Comparison of ENCODE assay signal across 8 cellular contexts in the genomic region with DNA sequence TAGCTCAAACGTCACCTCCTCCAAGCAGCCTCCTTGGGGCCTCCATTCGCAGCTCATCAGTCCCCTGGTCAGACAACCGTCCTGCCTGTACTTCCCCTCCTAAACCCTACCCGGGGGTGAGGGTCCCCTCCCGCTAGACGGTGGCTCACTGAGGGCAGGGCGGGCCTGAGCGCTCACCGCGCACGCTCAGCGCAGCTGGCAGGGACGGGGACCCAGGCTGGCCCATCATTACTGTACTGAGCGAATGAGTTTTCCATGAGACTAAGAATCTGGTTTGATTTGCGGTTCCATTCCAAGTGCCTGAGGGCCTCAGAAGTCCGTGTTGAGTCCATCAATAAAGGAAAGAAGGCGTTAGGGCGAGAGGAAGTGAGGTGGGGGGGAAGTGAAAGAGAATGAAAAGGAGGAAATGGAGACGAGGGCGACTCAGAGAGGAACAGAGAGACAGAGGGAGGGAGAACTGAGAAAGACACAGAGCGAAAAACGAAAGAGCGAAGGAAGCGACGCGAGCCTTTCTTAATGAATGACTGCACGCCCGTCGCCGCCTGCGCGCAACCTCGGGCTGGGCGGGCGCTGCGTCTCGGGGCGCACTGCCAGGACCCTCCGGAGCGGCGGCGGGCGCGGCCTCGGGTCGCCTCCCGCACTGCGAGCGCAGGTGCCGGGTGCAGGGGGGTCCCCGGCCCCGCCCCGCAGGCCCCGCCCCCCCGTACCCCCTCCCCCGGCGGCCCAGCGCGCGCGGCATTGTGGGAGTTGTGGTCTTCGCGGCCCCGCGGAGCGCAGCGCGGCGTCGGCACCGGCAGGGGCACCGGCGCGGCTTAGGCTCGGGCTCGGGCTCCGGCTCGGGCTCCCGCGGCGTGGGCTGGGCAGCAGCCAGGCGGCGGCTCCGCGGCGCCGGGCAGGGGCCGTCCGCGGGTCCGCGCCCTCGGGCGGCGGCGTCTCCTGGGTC. TPM values are rescaled to one million over a fixed set of nuclear protein-coding genes. Genes with fewer than 3 reads are reported as not detected.
DNase-seq lines count a peak whose midpoint lies in the region; ATAC-seq and TF ChIP-seq lines count a peak whose summit lies in the region.

A gene with protein sequence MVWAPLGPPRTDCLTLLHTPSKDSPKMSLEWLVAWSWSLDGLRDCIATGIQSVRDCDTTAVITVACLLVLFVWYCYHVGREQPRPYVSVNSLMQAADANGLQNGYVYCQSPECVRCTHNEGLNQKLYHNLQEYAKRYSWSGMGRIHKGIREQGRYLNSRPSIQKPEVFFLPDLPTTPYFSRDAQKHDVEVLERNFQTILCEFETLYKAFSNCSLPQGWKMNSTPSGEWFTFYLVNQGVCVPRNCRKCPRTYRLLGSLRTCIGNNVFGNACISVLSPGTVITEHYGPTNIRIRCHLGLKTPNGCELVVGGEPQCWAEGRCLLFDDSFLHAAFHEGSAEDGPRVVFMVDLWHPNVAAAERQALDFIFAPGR (plus strand): TSS at position 746 of the 943 bp plus-strand sequence. CDS start 4,356 bp downstream, outside the sequence.

- no peaks in the 10 kb centered on the region for H3K9me3 ChIP-seq in SJSA1 (replicated peaks)
- no peaks in the 10 kb centered on the region for H3K9me3 ChIP-seq in gastroesophageal sphincter
- H3K9me3 ChIP-seq in suprapubic skin = no peaks in the 10 kb centered on the region

- in situ Hi-C loops in KBM-7 (cut with MboI; ENCODE audit: low pct_unique_long_range_greater_than_20kb, low sequenced_read_pairs) = no loop called here

- H3K27ac ChIP-seq in SJSA1 (no peak within 1 kb of the TSS), gastroesophageal sphincter (peak within 1 kb of the TSS in 3 of 4 donors; percentile 62 to 75 (median 72)), suprapubic skin (peak within 1 kb of the TSS; percentile 77)

- peaks cover 14% of the 10 kb centered on the region for H3K4me1 ChIP-seq in SJSA1 (replicated peaks)
- H3K4me1 ChIP-seq in gastroesophageal sphincter = peaks cover 0 to 20% (median 6%) of the 10 kb centered on the region in 3 donors
- peaks cover 15% of the 10 kb centered on the region for H3K4me1 ChIP-seq in suprapubic skin

- no peak for TF ChIP-seq CTCF in gastroesophageal sphincter (IDR thresholded peaks at IDR 0.05)
- no peak for TF ChIP-seq CTCF in omental fat pad (IDR thresholded peaks at IDR 0.05)
- no peak for TF ChIP-seq CTCF in suprapubic skin (IDR thresholded peaks at IDR 0.05)

- no peak for TF ChIP-seq POLR2A in gastroesophageal sphincter (IDR thresholded peaks at IDR 0.05)
- no peak for TF ChIP-seq POLR2A in suprapubic skin (IDR thresholded peaks at IDR 0.05)

- H3K27me3 ChIP-seq in SJSA1 (replicated peaks) (peaks cover 16% of the 10 kb centered on the region), gastroesophageal sphincter (peaks cover 20% of the 10 kb centered on the region), suprapubic skin (no peaks in the 10 kb centered on the region)

- H3K4me3 ChIP-seq in SJSA1 (peak within 1 kb of the TSS; percentile 61), gastroesophageal sphincter (peak within 1 kb of the TSS; percentile 19 to 57), suprapubic skin (peak within 1 kb of the TSS; percentile 55)

- 0 to 1% methylated on average over 28 to 29 of the region's 96 CpGs for WGBS in gastroesophageal sphincter (ENCODE audit: low coverage in 1 of 2), 2 donors
- under 1% methylated on average over 37 of the region's 96 CpGs for WGBS in suprapubic skin

- DNase-seq in EH (ENCODE audit: low read depth) (peak; percentile 75), KBM-7 (peak; percentile 80), SJSA1 (ENCODE audit: low read depth in 1 of 2, low spot score in 2 of 2) (peak in 1 of 2 experiments; percentile 58), activated gamma-delta T cell treated with Interleukin-2 at 50 U/mL for 16 hours (peak; percentile 69), omental fat pad (ENCODE audit: low spot score) (peak; percentile 28), suprapubic skin (ENCODE audit: low spot score in 2 of 2) (peak in 1 of 2 donors; percentile 69)

- ATAC-seq in GM21717 (IDR thresholded peaks at IDR 0.05; ENCODE audit: unreplicated experiment) (peak; percentile 55), gastroesophageal sphincter (peak; percentile 82), omental fat pad (ENCODE audit: low FRiP score) (peak; percentile 91)

- no peaks in the 10 kb centered on the region for H3K36me3 ChIP-seq in SJSA1
- no peaks in the 10 kb centered on the region for H3K36me3 ChIP-seq in gastroesophageal sphincter
- no peaks in the 10 kb centered on the region for H3K36me3 ChIP-seq in suprapubic skin

- TF ChIP-seq EP300 in gastroesophageal sphincter (IDR thresholded peaks at IDR 0.05) (no peak), suprapubic skin (IDR thresholded peaks at IDR 0.05) (no peak)

RNA-seq across cellular contexts. Expression of the gene that starts here (rescaled TPM):
- 0.06 and 0.87 TPM in 2 replicates for total RNA-seq in SJSA1 (2014; rRNA removed; shearing (Covaris generic))
- total RNA-seq in gastroesophageal sphincter = 1 to 10 TPM; 1.0 to 1.4 (median 1.2) TPM
- 1 to 10 TPM in 2 of 4 donors, under 1 TPM in 2; 0.32 to 2.0 (median 0.95) TPM for total RNA-seq in omental fat pad
- 10 to 100 TPM in 2 of 4 donors, 1 to 10 TPM in 2; 2.7 to 28.0 (median 11.8) TPM for total RNA-seq in suprapubic skin
